6 cellular contexts compared by ENCODE assay signal in genomic region chr12:49345048-49345839, GRCh38. TPM values are rescaled to one million over a fixed set of nuclear protein-coding genes. Genes with fewer than 3 reads are reported as not detected.
DNase-seq lines count a peak whose midpoint lies in the region; ATAC-seq and TF ChIP-seq lines count a peak whose summit lies in the region.

No MANE protein-coding gene starts in this region.

- TF ChIP-seq CTCF in brain microvascular endothelial cell (IDR thresholded peaks at IDR 0.05; ENCODE audit: low read depth, low read length, missing control alignments) (no peak), neural progenitor cell (IDR thresholded peaks at IDR 0.05) (no peak)

- H3K9ac ChIP-seq in neural progenitor cell: no peak overlapping the region

- in situ Hi-C loops in brain microvascular endothelial cell (cut with HindIII; ENCODE audit: low pct_ligation_motif_present, low sequenced_read_pairs): no loop called here

- ATAC-seq in HG02798 (IDR thresholded peaks at IDR 0.05; ENCODE audit: poor library complexity, unreplicated experiment): no peak

- no peaks in the 10 kb centered on the region for H3K9me3 ChIP-seq in neural progenitor cell (ENCODE audit: low read depth)

- peaks cover 63% of the 10 kb centered on the region for H3K27me3 Mint-ChIP-seq in neural progenitor cell (ENCODE audit: insufficient read depth, low read depth)

- H2AFZ ChIP-seq in neural progenitor cell (replicated peaks): no peak overlapping the region

- peaks cover 50% of the 10 kb centered on the region for H3K4me1 ChIP-seq in neural progenitor cell

- H3K4me1 Mint-ChIP-seq in neural progenitor cell: peaks cover 36% of the 10 kb centered on the region

- peak overlapping the region; percentile 85 for H3K4me3 Mint-ChIP-seq in neural progenitor cell

- H4K20me1 ChIP-seq in neural progenitor cell (ENCODE audit: low read depth): peaks cover 41% of the 10 kb centered on the region

- no peak overlapping the region for H3K27ac ChIP-seq in brain microvascular endothelial cell
- no peak overlapping the region for H3K27ac ChIP-seq in neural progenitor cell

- DNase-seq in activated effector memory CD4-positive, alpha-beta T cell treated with anti-CD3 and anti-CD28 coated beads, Interleukin-2, amount 50 U/mL, for 16 hours: peak; percentile 66
- DNase-seq in activated effector memory CD4-positive, alpha-beta T cell treated with Interleukin-2 at 50 U/mL for 16 hours: no peak
- DNase-seq in brain microvascular endothelial cell (no peak), neural progenitor cell (ENCODE audit: low spot score) (peak; percentile 81), DMS153 (lab: John Stamatoyannopoulos, UW) (no peak)

- peak overlapping the region; percentile 43 for H3K4me3 ChIP-seq in brain microvascular endothelial cell (ENCODE audit: low read depth, low read length)
- peak overlapping the region; percentile 48 for H3K4me3 ChIP-seq in neural progenitor cell

- peaks cover 50% of the 10 kb centered on the region for H3F3A ChIP-seq in neural progenitor cell (ENCODE audit: low read depth)

- H3K36me3 ChIP-seq in brain microvascular endothelial cell (replicated peaks) (no peaks in the 10 kb centered on the region), neural progenitor cell (no peaks in the 10 kb centered on the region)

- peaks cover 17% of the 10 kb centered on the region for H3K27me3 ChIP-seq in brain microvascular endothelial cell (replicated peaks)
- H3K27me3 ChIP-seq in neural progenitor cell: peaks cover 100% of the 10 kb centered on the region

- H3K27ac Mint-ChIP-seq in neural progenitor cell: no peak overlapping the region

- peak overlapping the region; percentile 88 for H3K4me2 ChIP-seq in neural progenitor cell

- H3K9me3 Mint-ChIP-seq in neural progenitor cell: peaks cover 2% of the 10 kb centered on the region

- no peaks in the 10 kb centered on the region for H3K36me3 Mint-ChIP-seq in neural progenitor cell

- no peaks in the 10 kb centered on the region for H3K79me2 ChIP-seq in neural progenitor cell (ENCODE audit: low read depth)

RNA-seq across cellular contexts. Expression of gene DNAJC22, which starts 1.4 kb away (rescaled TPM):
- 0.34 and 0.39 TPM in 2 replicates for total RNA-seq in neural progenitor cell (ENCODE audit: low replicate concordance)

RNA-seq across cellular contexts. Expression of gene C1QL4, which starts 8.3 kb away (rescaled TPM):
- total RNA-seq in neural progenitor cell (ENCODE audit: low replicate concordance): 0.84 and 2.8 TPM in 2 replicates

RNA-seq across cellular contexts. Expression of gene SPATS2, which starts 22.0 kb away (rescaled TPM):
- 45.2 and 49.5 TPM in 2 replicates for total RNA-seq in neural progenitor cell (ENCODE audit: low replicate concordance)

RNA-seq across cellular contexts. Expression of gene TROAP, which starts 22.2 kb away (rescaled TPM):
- total RNA-seq in neural progenitor cell (ENCODE audit: low replicate concordance): 40.0 and 66.4 TPM in 2 replicates

RNA-seq across cellular contexts. Expression of gene PRPH, which starts 50.3 kb away (rescaled TPM):
- total RNA-seq in neural progenitor cell (ENCODE audit: low replicate concordance): 0.74 TPM in 1 of 2 replicates, not detected in the other

Comparison
In these comparisons a context has a peak if more than half of its experiments do, and no peak if none do; other contexts are left out.
1. DNase-seq: peak in activated effector memory CD4-positive, alpha-beta T cell treated with anti-CD3 and anti-CD28 coated beads, Interleukin-2, amount 50 U/mL, for 16 hours (single experiment) and neural progenitor cell (single experiment); none in activated effector memory CD4-positive, alpha-beta T cell treated with Interleukin-2 at 50 U/mL for 16 hours (single experiment), brain microvascular endothelial cell (single experiment) and DMS153 (single experiment).